In the genomic region with DNA sequence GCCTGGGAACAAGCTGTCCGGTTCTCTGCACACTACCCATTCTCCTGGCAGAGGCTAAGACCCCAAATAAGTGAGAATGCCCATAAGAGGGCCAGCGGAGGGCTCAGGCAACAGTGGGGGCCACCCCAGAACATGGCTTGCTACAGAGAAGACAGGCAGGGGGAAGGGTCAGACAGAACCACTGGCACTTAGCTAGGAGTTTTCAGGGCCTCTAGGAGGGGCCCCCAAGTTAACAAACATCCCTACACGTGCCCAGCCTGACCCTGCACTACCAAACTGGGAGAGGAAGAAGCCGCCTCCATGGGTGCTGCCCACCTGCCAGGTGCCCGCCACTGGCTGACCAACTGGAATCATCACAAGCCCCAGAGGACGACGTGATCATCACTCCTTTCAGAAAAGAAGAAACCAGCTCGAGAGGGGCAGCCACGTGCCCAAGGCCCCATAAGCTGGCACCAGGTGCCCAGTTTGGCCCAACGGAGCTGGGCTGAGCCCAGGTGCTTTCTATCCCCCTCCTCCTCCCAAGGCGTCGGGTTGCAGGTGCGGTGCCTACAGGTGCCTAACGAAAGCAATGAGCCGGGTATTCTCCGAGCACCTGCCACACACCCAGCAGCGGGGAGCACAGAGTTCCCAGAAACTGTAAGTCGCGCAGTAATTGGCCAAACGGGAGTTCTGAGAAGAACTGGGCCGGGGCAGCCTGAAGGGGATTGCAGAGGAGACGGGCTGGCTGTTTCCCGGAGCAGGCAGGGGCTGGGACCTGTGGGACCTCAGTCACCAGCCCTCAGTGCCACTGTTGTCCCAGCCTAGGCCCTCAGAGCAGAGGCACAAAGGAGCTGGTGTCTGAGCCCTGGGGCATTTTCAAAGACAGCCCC, we compare ENCODE assay signal across 11 cellular contexts.
DNase-seq lines count a peak whose midpoint lies in the region; ATAC-seq and TF ChIP-seq lines count a peak whose summit lies in the region.
"Had no signal": no experiment of that assay in that cellular context is flagged by ENCODE, and none has a peak within 500 bp of the region (broad histone marks: within the 10 kb centered on the region; RNA-seq: fewer than 3 reads in every experiment).

No MANE protein-coding gene starts in this region.

- DNase-seq in NCI-H1417 treated with DMSO at 0.1 percent for 48 hours (lab: John Stamatoyannopoulos, UW) (peak; percentile 19), WERI-Rb-1 (no peak), NOMO-1 (lab: John Stamatoyannopoulos, UW; ENCODE audit: unreplicated experiment in 2 of 2) (no peak), HCEC 1CT (no peak)
- no peak for DNase-seq in stimulated activated naive CD8-positive, alpha-beta T cell treated with anti-CD3 and anti-CD28 coated beads, Interleukin-15, Interleukin-2, amounts not matched to agents 100 U/mL and 50 U/mL, for 24 hours
- DNase-seq: activated CD4-positive, alpha-beta T cell treated with anti-CD3 and anti-CD28 coated beads, Interleukin-2, amount 10 ng/mL, durations not matched to agents 7 days and 5 days; MM.1S; PC-9 had no signal

- peak overlapping the region; percentile 83 for H3K27ac ChIP-seq in BLaER1
- peak overlapping the region; percentile 87 for H3K27ac ChIP-seq in WERI-Rb-1
- H3K27ac ChIP-seq: PC-9 had no signal

- peaks cover 16% of the 10 kb centered on the region for H3K9me3 ChIP-seq in BLaER1
- H3K9me3 ChIP-seq in WERI-Rb-1 (ENCODE audit: severe bottlenecking): no peaks in the 10 kb centered on the region
- H3K9me3 ChIP-seq in mucosa of stomach (ENCODE audit: control insufficient read depth, low read length): no peaks in the 10 kb centered on the region

- H3K36me3 ChIP-seq in BLaER1: no peaks in the 10 kb centered on the region
- H3K36me3 ChIP-seq in WERI-Rb-1: no peaks in the 10 kb centered on the region
- H3K36me3 ChIP-seq in mucosa of stomach (ENCODE audit: control insufficient read depth, insufficient read depth, low read length): no peaks in the 10 kb centered on the region

- H3K4me1 ChIP-seq in BLaER1 (peaks cover 69% of the 10 kb centered on the region), mucosa of stomach (ENCODE audit: control insufficient read depth, insufficient read depth, low read length) (peaks cover 37% of the 10 kb centered on the region)

- peak overlapping the region; percentile 94 for H3K4me2 ChIP-seq in BLaER1
- H3K4me2 ChIP-seq: PC-9 had no signal

- 0 out of 2 replicates have a peak, but pooled peaks cover 10% of the 10 kb centered on the region for H3K27me3 ChIP-seq in BLaER1
- H3K27me3 ChIP-seq in WERI-Rb-1 (ENCODE audit: insufficient read depth, low read depth, severe bottlenecking): no peaks in the 10 kb centered on the region
- H3K27me3 ChIP-seq in mucosa of stomach (ENCODE audit: control insufficient read depth, insufficient read depth, low read length): no peaks in the 10 kb centered on the region

- H4K20me1 ChIP-seq in BLaER1: peaks cover 14% of the 10 kb centered on the region; the same call in 1 of the 2 replicates

- no peak for TF ChIP-seq CTCF in WERI-Rb-1 (IDR thresholded peaks at IDR 0.05; ENCODE audit: low read depth, low read length)

- no peak for ATAC-seq in stimulated activated naive CD8-positive, alpha-beta T cell treated with anti-CD3 and anti-CD28 coated beads, Interleukin-15, Interleukin-2, amounts not matched to agents 100 U/mL and 50 U/mL, for 24 hours
- ATAC-seq in HG03108 (IDR thresholded peaks at IDR 0.05; ENCODE audit: unreplicated experiment): no peak

- H3K4me3 ChIP-seq in BLaER1 (peak overlapping the region; percentile 58; the same call in 1 of the 2 replicates), WERI-Rb-1 (ENCODE audit: low read depth, low read length) (no peak overlapping the region), mucosa of stomach (ENCODE audit: low read length) (no peak overlapping the region)
- H3K4me3 ChIP-seq: PC-9 had no signal

- H3K9ac ChIP-seq in BLaER1 (peak overlapping the region; percentile 74), mucosa of stomach (ENCODE audit: low read length) (peak overlapping the region; percentile 3)
